1 cellular context compared by ENCODE assay signal in genomic region chr1:42737257-42737656, GRCh38.
TF ChIP-seq lines count a peak whose summit lies in the region.

No MANE protein-coding gene starts in this region.

TF ChIP-seq in GM23338, 12 proteins besides CTCF, POLR2A, EP300 and RAD21 (continued from another document):
- TF ChIP-seq, protein P1, sequence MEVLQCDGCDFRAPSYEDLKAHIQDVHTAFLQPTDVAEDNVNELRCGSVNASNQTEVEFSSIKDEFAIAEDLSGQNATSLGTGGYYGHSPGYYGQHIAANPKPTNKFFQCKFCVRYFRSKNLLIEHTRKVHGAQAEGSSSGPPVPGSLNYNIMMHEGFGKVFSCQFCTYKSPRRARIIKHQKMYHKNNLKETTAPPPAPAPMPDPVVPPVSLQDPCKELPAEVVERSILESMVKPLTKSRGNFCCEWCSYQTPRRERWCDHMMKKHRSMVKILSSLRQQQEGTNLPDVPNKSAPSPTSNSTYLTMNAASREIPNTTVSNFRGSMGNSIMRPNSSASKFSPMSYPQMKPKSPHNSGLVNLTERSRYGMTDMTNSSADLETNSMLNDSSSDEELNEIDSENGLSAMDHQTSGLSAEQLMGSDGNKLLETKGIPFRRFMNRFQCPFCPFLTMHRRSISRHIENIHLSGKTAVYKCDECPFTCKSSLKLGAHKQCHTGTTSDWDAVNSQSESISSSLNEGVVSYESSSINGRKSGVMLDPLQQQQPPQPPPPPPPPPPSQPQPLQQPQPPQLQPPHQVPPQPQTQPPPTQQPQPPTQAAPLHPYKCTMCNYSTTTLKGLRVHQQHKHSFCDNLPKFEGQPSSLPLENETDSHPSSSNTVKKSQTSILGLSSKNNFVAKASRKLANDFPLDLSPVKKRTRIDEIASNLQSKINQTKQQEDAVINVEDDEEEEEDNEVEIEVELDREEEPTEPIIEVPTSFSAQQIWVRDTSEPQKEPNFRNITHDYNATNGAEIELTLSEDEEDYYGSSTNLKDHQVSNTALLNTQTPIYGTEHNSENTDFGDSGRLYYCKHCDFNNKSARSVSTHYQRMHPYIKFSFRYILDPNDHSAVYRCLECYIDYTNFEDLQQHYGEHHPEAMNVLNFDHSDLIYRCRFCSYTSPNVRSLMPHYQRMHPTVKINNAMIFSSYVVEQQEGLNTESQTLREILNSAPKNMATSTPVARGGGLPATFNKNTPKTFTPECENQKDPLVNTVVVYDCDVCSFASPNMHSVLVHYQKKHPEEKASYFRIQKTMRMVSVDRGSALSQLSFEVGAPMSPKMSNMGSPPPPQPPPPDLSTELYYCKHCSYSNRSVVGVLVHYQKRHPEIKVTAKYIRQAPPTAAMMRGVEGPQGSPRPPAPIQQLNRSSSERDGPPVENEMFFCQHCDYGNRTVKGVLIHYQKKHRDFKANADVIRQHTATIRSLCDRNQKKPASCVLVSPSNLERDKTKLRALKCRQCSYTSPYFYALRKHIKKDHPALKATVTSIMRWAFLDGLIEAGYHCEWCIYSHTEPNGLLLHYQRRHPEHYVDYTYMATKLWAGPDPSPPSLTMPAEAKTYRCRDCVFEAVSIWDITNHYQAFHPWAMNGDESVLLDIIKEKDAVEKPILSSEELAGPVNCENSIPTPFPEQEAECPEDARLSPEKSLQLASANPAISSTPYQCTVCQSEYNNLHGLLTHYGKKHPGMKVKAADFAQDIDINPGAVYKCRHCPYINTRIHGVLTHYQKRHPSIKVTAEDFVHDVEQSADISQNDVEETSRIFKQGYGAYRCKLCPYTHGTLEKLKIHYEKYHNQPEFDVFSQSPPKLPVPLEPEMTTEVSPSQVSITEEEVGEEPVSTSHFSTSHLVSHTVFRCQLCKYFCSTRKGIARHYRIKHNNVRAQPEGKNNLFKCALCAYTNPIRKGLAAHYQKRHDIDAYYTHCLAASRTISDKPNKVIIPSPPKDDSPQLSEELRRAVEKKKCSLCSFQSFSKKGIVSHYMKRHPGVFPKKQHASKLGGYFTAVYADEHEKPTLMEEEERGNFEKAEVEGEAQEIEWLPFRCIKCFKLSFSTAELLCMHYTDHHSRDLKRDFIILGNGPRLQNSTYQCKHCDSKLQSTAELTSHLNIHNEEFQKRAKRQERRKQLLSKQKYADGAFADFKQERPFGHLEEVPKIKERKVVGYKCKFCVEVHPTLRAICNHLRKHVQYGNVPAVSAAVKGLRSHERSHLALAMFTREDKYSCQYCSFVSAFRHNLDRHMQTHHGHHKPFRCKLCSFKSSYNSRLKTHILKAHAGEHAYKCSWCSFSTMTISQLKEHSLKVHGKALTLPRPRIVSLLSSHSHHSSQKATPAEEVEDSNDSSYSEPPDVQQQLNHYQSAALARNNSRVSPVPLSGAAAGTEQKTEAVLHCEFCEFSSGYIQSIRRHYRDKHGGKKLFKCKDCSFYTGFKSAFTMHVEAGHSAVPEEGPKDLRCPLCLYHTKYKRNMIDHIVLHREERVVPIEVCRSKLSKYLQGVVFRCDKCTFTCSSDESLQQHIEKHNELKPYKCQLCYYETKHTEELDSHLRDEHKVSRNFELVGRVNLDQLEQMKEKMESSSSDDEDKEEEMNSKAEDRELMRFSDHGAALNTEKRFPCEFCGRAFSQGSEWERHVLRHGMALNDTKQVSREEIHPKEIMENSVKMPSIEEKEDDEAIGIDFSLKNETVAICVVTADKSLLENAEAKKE (CRISPR knock-in tag; IDR thresholded peaks at IDR 0.05) = no peak
- no peak for TF ChIP-seq ZNF114 (CRISPR knock-in tag; IDR thresholded peaks at IDR 0.05)
- no peak for TF ChIP-seq ETS1 (IDR thresholded peaks at IDR 0.05)
- TF ChIP-seq ZNF331 (CRISPR knock-in tag; IDR thresholded peaks at IDR 0.05; ENCODE audit: low read depth) = no peak
- TF ChIP-seq EZH2phosphoT487 (IDR thresholded peaks at IDR 0.05; ENCODE audit: unreplicated experiment) = no peak
- no peak for TF ChIP-seq JUNB (IDR thresholded peaks at IDR 0.05; ENCODE audit: unreplicated experiment)
- TF ChIP-seq NANOG (IDR thresholded peaks at IDR 0.05; ENCODE audit: borderline replicate concordance) = no peak
- TF ChIP-seq, protein P2, sequence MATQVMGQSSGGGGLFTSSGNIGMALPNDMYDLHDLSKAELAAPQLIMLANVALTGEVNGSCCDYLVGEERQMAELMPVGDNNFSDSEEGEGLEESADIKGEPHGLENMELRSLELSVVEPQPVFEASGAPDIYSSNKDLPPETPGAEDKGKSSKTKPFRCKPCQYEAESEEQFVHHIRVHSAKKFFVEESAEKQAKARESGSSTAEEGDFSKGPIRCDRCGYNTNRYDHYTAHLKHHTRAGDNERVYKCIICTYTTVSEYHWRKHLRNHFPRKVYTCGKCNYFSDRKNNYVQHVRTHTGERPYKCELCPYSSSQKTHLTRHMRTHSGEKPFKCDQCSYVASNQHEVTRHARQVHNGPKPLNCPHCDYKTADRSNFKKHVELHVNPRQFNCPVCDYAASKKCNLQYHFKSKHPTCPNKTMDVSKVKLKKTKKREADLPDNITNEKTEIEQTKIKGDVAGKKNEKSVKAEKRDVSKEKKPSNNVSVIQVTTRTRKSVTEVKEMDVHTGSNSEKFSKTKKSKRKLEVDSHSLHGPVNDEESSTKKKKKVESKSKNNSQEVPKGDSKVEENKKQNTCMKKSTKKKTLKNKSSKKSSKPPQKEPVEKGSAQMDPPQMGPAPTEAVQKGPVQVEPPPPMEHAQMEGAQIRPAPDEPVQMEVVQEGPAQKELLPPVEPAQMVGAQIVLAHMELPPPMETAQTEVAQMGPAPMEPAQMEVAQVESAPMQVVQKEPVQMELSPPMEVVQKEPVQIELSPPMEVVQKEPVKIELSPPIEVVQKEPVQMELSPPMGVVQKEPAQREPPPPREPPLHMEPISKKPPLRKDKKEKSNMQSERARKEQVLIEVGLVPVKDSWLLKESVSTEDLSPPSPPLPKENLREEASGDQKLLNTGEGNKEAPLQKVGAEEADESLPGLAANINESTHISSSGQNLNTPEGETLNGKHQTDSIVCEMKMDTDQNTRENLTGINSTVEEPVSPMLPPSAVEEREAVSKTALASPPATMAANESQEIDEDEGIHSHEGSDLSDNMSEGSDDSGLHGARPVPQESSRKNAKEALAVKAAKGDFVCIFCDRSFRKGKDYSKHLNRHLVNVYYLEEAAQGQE (IDR thresholded peaks at IDR 0.05; ENCODE audit: unreplicated experiment) = no peak
- no peak for TF ChIP-seq CREB1 (CRISPR knock-in tag; IDR thresholded peaks at IDR 0.05; ENCODE audit: low read depth)
- no peak for TF ChIP-seq POLR2AphosphoS5 (IDR thresholded peaks at IDR 0.05; ENCODE audit: low read depth)
